37 cellular contexts compared by ENCODE assay signal in genomic region chr19:45962021-45962420, GRCh38. TPM values are rescaled to one million over a fixed set of nuclear protein-coding genes. Genes with fewer than 3 reads are reported as not detected.
"Had no signal": no experiment of that assay in that cellular context is flagged by ENCODE, and none has a peak within 500 bp of the region (broad histone marks: within the 10 kb centered on the region; RNA-seq: fewer than 3 reads in every experiment).

No MANE protein-coding gene starts in this region.

- ATAC-seq: activated CD4-positive, CD25-positive, alpha-beta regulatory T cell treated with anti-CD3 and anti-CD28 coated beads, Interleukin-2, amount 50 U/mL, for 24 hours; activated CD8-positive, alpha-beta T cell treated with anti-CD3 and anti-CD28 coated beads for 36 hours; activated T-cell treated with anti-CD3 and anti-CD28 coated beads, Interleukin-2, amount 50 U/mL, for 4 hours; activated T-helper 17 cell treated with anti-CD3 and anti-CD28 coated beads, Interleukin-2, amount 50 U/mL, for 72 hours; gastroesophageal sphincter; T-helper 17 cell had no signal

- DNase-seq: activated B cell treated with CpG ODN at 0.5 μM for 24 hours; activated CD4-positive, alpha-beta T cell treated with anti-CD3 and anti-CD28 coated beads for 48 hours; activated CD4-positive, alpha-beta T cell treated with anti-CD3 and anti-CD28 coated beads, Interleukin-2, amount 50 U/mL, for 1 hour; activated CD4-positive, alpha-beta T cell treated with anti-CD3 and anti-CD28 coated beads, Interleukin-2, amount 50 U/mL, for 48 hours; activated CD8-positive, alpha-beta memory T cell treated with anti-CD3 and anti-CD28 coated beads for 24 hours; activated CD8-positive, alpha-beta T cell treated with anti-CD3 and anti-CD28 coated beads for 36 hours; activated effector memory CD4-positive, alpha-beta T cell treated with Interleukin-2 at 50 U/mL for 16 hours; activated gamma-delta T cell treated with Interleukin-2 at 50 U/mL for 16 hours; activated naive CD4-positive, alpha-beta T cell treated with anti-CD3 and anti-CD28 coated beads, Interleukin-2, amount 50 U/mL, for 16 hours; activated naive CD4-positive, alpha-beta T cell treated with Interleukin-2 at 50 U/mL for 16 hours; activated T-cell treated with anti-CD3 and anti-CD28 coated beads, Interleukin-2, amount 50 U/mL, for 4 hours; amniotic stem cell; anterior cingulate cortex; caudate nucleus; colonic mucosa; effector CD8-positive, alpha-beta T cell; esophagus squamous epithelium; foreskin melanocyte; T-helper 1 cell; T-helper 17 cell; T1000; WERI-Rb-1 had no signal

- H3K9me3 ChIP-seq: colonic mucosa, esophagus squamous epithelium, gastroesophageal sphincter had no signal

- H3K27me3 ChIP-seq: colonic mucosa had no signal

- H3K36me3 Mint-ChIP-seq: activated naive CD8-positive, alpha-beta T cell had no signal

- H3K27ac Mint-ChIP-seq: activated B cell treated with CpG ODN at 0.5 μM for 24 hours; activated CD8-positive, alpha-beta T cell treated with anti-CD3 and anti-CD28 coated beads for 36 hours; activated naive CD8-positive, alpha-beta T cell; activated T-helper 17 cell treated with anti-CD3 and anti-CD28 coated beads, Interleukin-2, amount 50 U/mL, for 72 hours; T-helper 17 cell; T-helper 2 cell treated with Interferon-gamma antibody and Interleukin-4, amounts not matched to agents 5 μg/mL and 100 μg/mL, for 36 hours had no signal

- H3K4me1 ChIP-seq: colonic mucosa had no signal

- H3K4me1 Mint-ChIP-seq: activated B cell treated with CpG ODN at 0.5 μM for 24 hours; activated T-helper 17 cell treated with anti-CD3 and anti-CD28 coated beads, Interleukin-2, amount 50 U/mL, for 72 hours had no signal

- H3K4me3 ChIP-seq: colonic mucosa, esophagus squamous epithelium, gastroesophageal sphincter had no signal

- H3K36me3 ChIP-seq: colonic mucosa, esophagus squamous epithelium, gastroesophageal sphincter had no signal

- H3K9me3 Mint-ChIP-seq: activated B cell treated with CpG ODN at 0.5 μM for 24 hours; activated CD8-positive, alpha-beta T cell treated with anti-CD3 and anti-CD28 coated beads for 36 hours; activated T-cell treated with anti-CD3 and anti-CD28 coated beads, Interleukin-2, amount 50 U/mL, for 4 hours; activated T-helper 17 cell treated with anti-CD3 and anti-CD28 coated beads, Interleukin-2, amount 50 U/mL, for 72 hours; T-helper 2 cell treated with Interferon-gamma antibody and Interleukin-4, amounts not matched to agents 5 μg/mL and 100 μg/mL, for 36 hours had no signal

- H3K27ac ChIP-seq: colonic mucosa, epithelial cell of prostate, esophagus squamous epithelium, gastroesophageal sphincter had no signal

- H3K4me3 Mint-ChIP-seq: activated B cell treated with CpG ODN at 0.5 μM for 24 hours; activated CD8-positive, alpha-beta T cell treated with anti-CD3 and anti-CD28 coated beads for 36 hours; activated naive CD8-positive, alpha-beta T cell; activated T-cell treated with anti-CD3 and anti-CD28 coated beads, Interleukin-2, amount 50 U/mL, for 4 hours; activated T-helper 17 cell treated with anti-CD3 and anti-CD28 coated beads, Interleukin-2, amount 50 U/mL, for 72 hours; T-helper 17 cell; T-helper 2 cell treated with Interferon-gamma antibody and Interleukin-4, amounts not matched to agents 5 μg/mL and 100 μg/mL, for 36 hours had no signal

RNA-seq across cellular contexts. Expression of gene NOVA2, which starts 11.6 kb away (rescaled TPM):
- total RNA-seq: activated B cell treated with CpG ODN at 0.5 μM for 24 hours; activated CD8-positive, alpha-beta T cell treated with anti-CD3 and anti-CD28 coated beads for 36 hours; activated T-cell treated with anti-CD3 and anti-CD28 coated beads, Interleukin-2, amount 50 U/mL, for 4 hours; fibroblast of lung; fibroblast of villous mesenchyme; T-helper 17 cell had no signal

RNA-seq across cellular contexts. Expression of gene NANOS2, which starts 47.4 kb away (rescaled TPM):
- total RNA-seq: activated B cell treated with CpG ODN at 0.5 μM for 24 hours; activated CD8-positive, alpha-beta T cell treated with anti-CD3 and anti-CD28 coated beads for 36 hours; activated T-cell treated with anti-CD3 and anti-CD28 coated beads, Interleukin-2, amount 50 U/mL, for 4 hours; activated T-helper 17 cell treated with anti-CD3 and anti-CD28 coated beads, Interleukin-2, amount 50 U/mL, for 72 hours; astrocyte; chondrocyte; colonic mucosa; dermis microvascular lymphatic vessel endothelial cell; endothelial cell of umbilical vein; esophagus squamous epithelium; fibroblast of lung; fibroblast of villous mesenchyme; gastroesophageal sphincter; glomerular endothelial cell; T-helper 17 cell had no signal
- polyA plus RNA-seq: adipose tissue, endothelial cell of umbilical vein, esophagus, fibroblast of lung had no signal
